In the genomic region with DNA sequence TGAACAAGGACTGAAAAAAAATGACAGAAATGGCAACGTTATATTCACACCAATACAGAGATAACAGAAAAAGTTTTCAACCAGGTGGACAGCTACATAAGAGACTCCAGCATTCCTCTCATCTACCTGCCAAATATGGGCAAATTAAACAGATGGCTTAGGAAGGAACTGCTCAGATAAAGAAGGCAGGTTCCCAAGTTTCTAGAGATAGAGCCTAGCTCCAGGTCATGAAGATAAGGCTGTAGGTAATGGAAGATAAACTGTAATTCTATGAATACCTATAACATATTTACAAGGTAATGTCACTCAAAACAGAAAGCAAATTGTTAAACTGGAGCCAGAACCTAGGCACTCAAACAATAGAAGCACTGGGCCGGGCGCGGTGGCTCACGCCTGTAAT, we compare ENCODE assay signal across 1 cellular context.
TF ChIP-seq lines count a peak whose summit lies in the region.

No MANE protein-coding gene starts in this region.

TF ChIP-seq in IMR-90, 13 proteins besides CTCF, POLR2A, EP300 and RAD21:
- no peak for TF ChIP-seq RFX5 (IDR thresholded peaks at IDR 0.05; ENCODE audit: low read depth, low read length)
- TF ChIP-seq, protein P1, sequence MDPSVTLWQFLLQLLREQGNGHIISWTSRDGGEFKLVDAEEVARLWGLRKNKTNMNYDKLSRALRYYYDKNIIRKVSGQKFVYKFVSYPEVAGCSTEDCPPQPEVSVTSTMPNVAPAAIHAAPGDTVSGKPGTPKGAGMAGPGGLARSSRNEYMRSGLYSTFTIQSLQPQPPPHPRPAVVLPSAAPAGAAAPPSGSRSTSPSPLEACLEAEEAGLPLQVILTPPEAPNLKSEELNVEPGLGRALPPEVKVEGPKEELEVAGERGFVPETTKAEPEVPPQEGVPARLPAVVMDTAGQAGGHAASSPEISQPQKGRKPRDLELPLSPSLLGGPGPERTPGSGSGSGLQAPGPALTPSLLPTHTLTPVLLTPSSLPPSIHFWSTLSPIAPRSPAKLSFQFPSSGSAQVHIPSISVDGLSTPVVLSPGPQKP (IDR thresholded peaks at IDR 0.05; ENCODE audit: borderline replicate concordance, low read depth, low read length) = no peak
- TF ChIP-seq CHD1 (IDR thresholded peaks at IDR 0.05; ENCODE audit: low read depth, low read length) = no peak
- no peak for TF ChIP-seq FOS (IDR thresholded peaks at IDR 0.05; ENCODE audit: low read depth, low read length)
- no peak for TF ChIP-seq MAZ (IDR thresholded peaks at IDR 0.05; ENCODE audit: borderline replicate concordance, low read depth, low read length)
- no peak for TF ChIP-seq SMC3 (IDR thresholded peaks at IDR 0.05; ENCODE audit: low read depth, low read length)
